Comparison of ENCODE assay signal across 1 cellular context in the genomic region with DNA sequence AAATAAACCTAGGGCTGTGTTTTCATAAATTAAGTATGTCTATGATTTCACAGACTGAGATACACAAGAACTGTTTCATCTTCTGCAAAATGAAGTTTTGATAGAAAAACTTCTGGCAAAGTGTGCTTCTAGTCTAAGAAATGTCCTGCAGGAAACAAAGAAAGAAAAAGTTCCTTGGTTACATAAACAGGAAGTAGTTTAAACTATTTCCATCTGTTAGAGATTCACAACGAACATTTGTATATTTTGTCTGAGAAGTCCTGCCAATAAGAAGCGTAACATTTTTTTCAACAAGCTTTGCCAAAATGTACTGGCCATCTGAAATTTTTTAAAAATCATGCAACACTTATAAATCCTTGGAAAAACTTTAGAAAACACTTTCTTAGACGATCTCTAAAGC.
TF ChIP-seq lines count a peak whose summit lies in the region.

No MANE protein-coding gene starts in this region.

TF ChIP-seq in H1, 55 proteins besides CTCF, POLR2A, EP300 and RAD21 (continued from another document):
- TF ChIP-seq E2F6 (IDR thresholded peaks at IDR 0.05) (no peak), CBX8 (IDR thresholded peaks at IDR 0.05; ENCODE audit: borderline replicate concordance, low read depth, low read length) (no peak)
